ENCODE assay signal across 16 cellular contexts in genomic region chr2:67638146-67638545, GRCh38.
DNase-seq lines count a peak whose midpoint lies in the region; ATAC-seq and TF ChIP-seq lines count a peak whose summit lies in the region.
"Had no signal": no experiment of that assay in that cellular context is flagged by ENCODE, and none has a peak within 500 bp of the region (broad histone marks: within the 10 kb centered on the region; RNA-seq: fewer than 3 reads in every experiment).

No MANE protein-coding gene starts in this region.

- no peak for TF ChIP-seq CTCF in heart right ventricle (IDR thresholded peaks at IDR 0.05)
- no peak for TF ChIP-seq CTCF in nephron (IDR thresholded peaks at IDR 0.05; ENCODE audit: unreplicated experiment in 3 of 3)
- no peak for TF ChIP-seq CTCF in psoas muscle (IDR thresholded peaks at IDR 0.05)

- H3K36me3 ChIP-seq in heart right ventricle (no peaks in the 10 kb centered on the region), psoas muscle (ENCODE audit: insufficient read depth in 1 of 2, low read depth in 1 of 2) (no peaks in the 10 kb centered on the region)
- H3K36me3 ChIP-seq: HAP-1 had no signal

- no peaks in the 10 kb centered on the region for H3K9me3 Mint-ChIP-seq in nephron
- H3K9me3 Mint-ChIP-seq: HFFc6 had no signal

- intact Hi-C loops in heart right ventricle (cut with DNase I) = no loop called here
- intact Hi-C loops in right cardiac atrium (cut with DNase I) = no loop called here
- intact Hi-C loops in psoas muscle (cut with DNase I) = loop anchor here in 1 of 2 donors (5.0 kb wide), 2 partner anchors 76 to 1606 kb away; no protein-coding TSS in a partner anchor

- peak in 5 of 8 donors; percentile 23 to 87 (median 65) for ATAC-seq in heart right ventricle
- ATAC-seq in right cardiac atrium = no peak
- ATAC-seq in psoas muscle = peak; percentile 42 to 93 (median 88)
- no peak for ATAC-seq in HG02870 (IDR thresholded peaks at IDR 0.05; ENCODE audit: unreplicated experiment)

- H3K27me3 ChIP-seq in heart right ventricle = no peaks in the 10 kb centered on the region
- H3K27me3 ChIP-seq in right cardiac atrium (ENCODE audit: control insufficient read depth, insufficient read depth) = no peaks in the 10 kb centered on the region
- H3K27me3 ChIP-seq in psoas muscle (ENCODE audit: insufficient read depth in 3 of 3, low read length in 2 of 3) = no peaks in the 10 kb centered on the region

- H3K27me3 Mint-ChIP-seq in nephron (ENCODE audit: low read depth) = no peaks in the 10 kb centered on the region

- H3K9me3 ChIP-seq in heart right ventricle = no peaks in the 10 kb centered on the region
- no peaks in the 10 kb centered on the region for H3K9me3 ChIP-seq in right cardiac atrium (ENCODE audit: control insufficient read depth, low read length)
- no peaks in the 10 kb centered on the region for H3K9me3 ChIP-seq in psoas muscle
- H3K9me3 ChIP-seq: HAP-1 had no signal

- H3K4me3 ChIP-seq in heart right ventricle (no peak overlapping the region), right cardiac atrium (ENCODE audit: low read length) (no peak overlapping the region), psoas muscle (no peak overlapping the region)
- H3K4me3 ChIP-seq: HAP-1 had no signal

- no peak overlapping the region for H3K4me3 Mint-ChIP-seq in nephron
- H3K4me3 Mint-ChIP-seq: CD4-positive, alpha-beta memory T cell; HFFc6 had no signal

- H3K4me1 ChIP-seq in heart right ventricle (peaks cover 0 to 12% (median 0%) of the 10 kb centered on the region in 9 donors), right cardiac atrium (ENCODE audit: control insufficient read depth, insufficient read depth, low read length) (peaks cover 1% of the 10 kb centered on the region), psoas muscle (peaks cover 8% of the 10 kb centered on the region)
- H3K4me1 ChIP-seq: HAP-1 had no signal

- H3K36me3 Mint-ChIP-seq in nephron (ENCODE audit: low read depth) = no peaks in the 10 kb centered on the region
- H3K36me3 Mint-ChIP-seq: CD4-positive, alpha-beta memory T cell had no signal

- no peak for DNase-seq in heart right ventricle
- no peak for DNase-seq in right cardiac atrium
- no peak for DNase-seq in psoas muscle
- no peak for DNase-seq in activated CD4-positive, alpha-beta T cell treated with anti-CD3 and anti-CD28 coated beads, Interleukin-2, amount 50 U/mL, for 48 hours
- DNase-seq: C1 segment of cervical spinal cord; Calu3; CD4-positive, alpha-beta memory T cell; COR-L47; DMS53; DMS79 treated with DMSO at 0.1 percent for 48 hours; GF-D8; GOT3; HFFc6 had no signal

- peak overlapping the region in 5 of 10 donors; percentile 6 to 27 (median 11) for H3K27ac ChIP-seq in heart right ventricle
- H3K27ac ChIP-seq in right cardiac atrium (ENCODE audit: low read length) = no peak overlapping the region
- H3K27ac ChIP-seq in psoas muscle = peak overlapping the region; percentile 38

- H3K27ac Mint-ChIP-seq in nephron = peak overlapping the region in 2 of 3 experiments; percentile 4 to 75
- H3K27ac Mint-ChIP-seq: CD4-positive, alpha-beta memory T cell; HFFc6 had no signal

- H3K4me1 Mint-ChIP-seq in nephron = peaks cover 35% of the 10 kb centered on the region
- H3K4me1 Mint-ChIP-seq: CD4-positive, alpha-beta memory T cell had no signal

- WGBS in heart right ventricle, 2 donors = 16 to 18% methylated on average over 3 of the region's 3 CpGs
- 23% methylated on average over 3 of the region's 3 CpGs for WGBS in right cardiac atrium
- WGBS in psoas muscle, 3 donors = 11 to 22% (median 16%) methylated on average over 3 of the region's 3 CpGs

Comparison
In these comparisons a context has a peak if more than half of its experiments do, and no peak if none do; other contexts are left out.
1. ATAC-seq: peak in heart right ventricle (5 of 8) and psoas muscle (4 of 4); none in right cardiac atrium (0 of 2) and HG02870 (single experiment).